In genomic region chr19:41551711-41552110, GRCh38 we compare ENCODE assay signal across 15 cellular contexts. TPM values are rescaled to one million over a fixed set of nuclear protein-coding genes. Genes with fewer than 3 reads are reported as not detected.
DNase-seq lines count a peak whose midpoint lies in the region; ATAC-seq and TF ChIP-seq lines count a peak whose summit lies in the region.
"Had no signal": no experiment of that assay in that cellular context is flagged by ENCODE, and none has a peak within 500 bp of the region (broad histone marks: within the 10 kb centered on the region; RNA-seq: fewer than 3 reads in every experiment).

No MANE protein-coding gene starts in this region.

- H3K27me3 Mint-ChIP-seq in stimulated activated naive CD8-positive, alpha-beta T cell treated with anti-CD3 and anti-CD28 coated beads, Interleukin-15, Interleukin-2, amounts not matched to agents 100 ng/mL and 50 ng/mL, for 24 hours, result no peaks in the 10 kb centered on the region
- H3K27me3 Mint-ChIP-seq in activated B cell treated with CpG ODN at 0.5 μM for 24 hours (no peaks in the 10 kb centered on the region), endodermal cell (ENCODE audit: insufficient read depth) (peaks cover 11% of the 10 kb centered on the region)

- intact Hi-C loops in activated B cell treated with CpG ODN at 0.5 μM for 24 hours (cut with micrococcal nuclease) (loop anchor here (1.0 kb wide), 1 partner anchor 9 kb away; no protein-coding TSS in a partner anchor), left lung (cut with DNase I) (no loop called here), vagina (cut with DNase I) (loop anchor here (10.0 kb wide), 1 partner anchor 97 kb away; no protein-coding TSS in a partner anchor), mucosa of descending colon (cut with DNase I, micrococcal nuclease) (no loop called here)

- POLR2A ChIA-PET in activated B cell treated with CpG ODN at 0.5 μM for 24 hours (lab: Charles Lee), result interaction anchor here (0.7 to 1.4 kb wide), 7 partner anchors 9 to 188 kb away, joined by 3 to 9 read pairs (median 3); partner anchors contain the start of genes B9D2 and CEACAM21

- H3K4me3 Mint-ChIP-seq in stimulated activated naive CD8-positive, alpha-beta T cell treated with anti-CD3 and anti-CD28 coated beads, Interleukin-15, Interleukin-2, amounts not matched to agents 100 ng/mL and 50 ng/mL, for 24 hours, result peak overlapping the region; percentile 99
- peak overlapping the region; percentile 97 for H3K4me3 Mint-ChIP-seq in activated B cell treated with CpG ODN at 0.5 μM for 24 hours
- no peak overlapping the region for H3K4me3 Mint-ChIP-seq in endodermal cell

- H3K27ac Mint-ChIP-seq in stimulated activated naive CD8-positive, alpha-beta T cell treated with anti-CD3 and anti-CD28 coated beads, Interleukin-15, Interleukin-2, amounts not matched to agents 100 ng/mL and 50 ng/mL, for 24 hours, result peak overlapping the region; percentile 96
- H3K27ac Mint-ChIP-seq in activated B cell treated with CpG ODN at 0.5 μM for 24 hours (peak overlapping the region; percentile 99), endodermal cell (no peak overlapping the region)

- H3K27me3 ChIP-seq in left lung (no peaks in the 10 kb centered on the region), vagina (no peaks in the 10 kb centered on the region), endodermal cell (ENCODE audit: control insufficient read depth, insufficient read depth, low read length, poor library complexity, severe bottlenecking) (no peaks in the 10 kb centered on the region)
- H3K27me3 ChIP-seq: ovary had no signal

- no peak for TF ChIP-seq CTCF in activated B cell treated with CpG ODN at 0.5 μM for 24 hours (IDR thresholded peaks at IDR 0.05)
- TF ChIP-seq CTCF in left lung (IDR thresholded peaks at IDR 0.05), result no peak
- TF ChIP-seq CTCF in vagina (IDR thresholded peaks at IDR 0.05), result no peak
- TF ChIP-seq CTCF in endodermal cell (conservative IDR thresholded peaks at IDR 0.05), result no peak
- TF ChIP-seq CTCF in mucosa of descending colon (IDR thresholded peaks at IDR 0.05), result no peak

- H3K9me3 ChIP-seq in left lung (peaks cover 0 to 10% of the 10 kb centered on the region in 2 donors), vagina (no peaks in the 10 kb centered on the region), endodermal cell (ENCODE audit: control insufficient read depth, low read length) (peaks cover 11% of the 10 kb centered on the region), mucosa of descending colon (peaks cover 5% of the 10 kb centered on the region)
- H3K9me3 ChIP-seq: BE2C, body of pancreas, MG63, ovary had no signal

- H3K36me3 Mint-ChIP-seq in stimulated activated naive CD8-positive, alpha-beta T cell treated with anti-CD3 and anti-CD28 coated beads, Interleukin-15, Interleukin-2, amounts not matched to agents 100 ng/mL and 50 ng/mL, for 24 hours (ENCODE audit: low read depth), result peaks cover 69% of the 10 kb centered on the region
- H3K36me3 Mint-ChIP-seq in activated B cell treated with CpG ODN at 0.5 μM for 24 hours (ENCODE audit: low read depth) (peaks cover 46% of the 10 kb centered on the region), endodermal cell (ENCODE audit: low read depth) (no peaks in the 10 kb centered on the region)

- H3K9ac ChIP-seq in endodermal cell (ENCODE audit: extremely low read depth, low read length, poor library complexity, severe bottlenecking), result no peak overlapping the region

- H3K4me1 ChIP-seq in left lung (peaks cover 0 to 76% of the 10 kb centered on the region in 2 donors), vagina (no peaks in the 10 kb centered on the region), endodermal cell (ENCODE audit: control insufficient read depth, insufficient read depth, low read length) (peaks cover 5% of the 10 kb centered on the region), mucosa of descending colon (ENCODE audit: low read depth) (no peaks in the 10 kb centered on the region)
- H3K4me1 ChIP-seq: BE2C, body of pancreas had no signal

- peaks cover 4% of the 10 kb centered on the region for H3K9me3 Mint-ChIP-seq in stimulated activated naive CD8-positive, alpha-beta T cell treated with anti-CD3 and anti-CD28 coated beads, Interleukin-15, Interleukin-2, amounts not matched to agents 100 ng/mL and 50 ng/mL, for 24 hours
- H3K9me3 Mint-ChIP-seq in activated B cell treated with CpG ODN at 0.5 μM for 24 hours (peaks cover 5% of the 10 kb centered on the region), endodermal cell (peaks cover 33% of the 10 kb centered on the region)

- CTCF ChIA-PET in activated B cell treated with CpG ODN at 0.5 μM for 24 hours (lab: Charles Lee), result interaction anchor here (4.1 to 4.5 kb wide), 2 partner anchors 12 to 103 kb away, joined by 25 to 57 read pairs; no protein-coding TSS in a partner anchor

- H3K36me3 ChIP-seq in left lung (no peaks in the 10 kb centered on the region), vagina (no peaks in the 10 kb centered on the region), endodermal cell (ENCODE audit: control insufficient read depth, insufficient read depth, low read length) (no peaks in the 10 kb centered on the region), mucosa of descending colon (ENCODE audit: low read depth) (no peaks in the 10 kb centered on the region)
- H3K36me3 ChIP-seq: BE2C, MG63, ovary had no signal

- 89 to 100% methylated on average over 6 of the region's 6 CpGs for WGBS in endodermal cell (ENCODE audit: insufficient coverage in 1 of 2, insufficient read length in 1 of 2), 2 experiments

- peak overlapping the region; percentile 16 to 49 for H3K27ac ChIP-seq in left lung
- H3K27ac ChIP-seq in vagina, result peak overlapping the region; percentile 27
- H3K27ac ChIP-seq in endodermal cell (ENCODE audit: low read depth, low read length), result no peak overlapping the region
- H3K27ac ChIP-seq: body of pancreas, ovary had no signal

- peak overlapping the region in 1 of 2 donors; percentile 16 for H3K4me3 ChIP-seq in left lung
- no peak overlapping the region for H3K4me3 ChIP-seq in vagina
- no peak overlapping the region for H3K4me3 ChIP-seq in endodermal cell (ENCODE audit: low read length)
- H3K4me3 ChIP-seq in mucosa of descending colon, result no peak overlapping the region
- H3K4me3 ChIP-seq: body of pancreas, MG63, ovary had no signal

- no peak for ATAC-seq in stimulated activated naive CD8-positive, alpha-beta T cell treated with anti-CD3 and anti-CD28 coated beads, Interleukin-15, Interleukin-2, amounts not matched to agents 100 U/mL and 50 U/mL, for 24 hours
- ATAC-seq in activated B cell treated with CpG ODN at 0.5 μM for 24 hours (ENCODE audit: low read depth) (no peak), left lung (no peak), mucosa of descending colon (no peak)
- ATAC-seq: body of pancreas, left ventricle myocardium superior had no signal

- no peak for DNase-seq in stimulated activated naive CD8-positive, alpha-beta T cell treated with anti-CD3 and anti-CD28 coated beads, Interleukin-15, Interleukin-2, amounts not matched to agents 100 U/mL and 50 U/mL, for 24 hours
- DNase-seq in activated B cell treated with CpG ODN at 0.5 μM for 24 hours, result no peak
- DNase-seq in left lung, result no peak
- no peak for DNase-seq in vagina (ENCODE audit: extremely low spot score in 2 of 2)
- no peak for DNase-seq in mesenteric fat pad (ENCODE audit: low spot score)
- no peak for DNase-seq in endodermal cell
- DNase-seq in mucosa of descending colon, result no peak
- DNase-seq: BE2C, body of pancreas, GF-D8, glutamatergic neuron, left ventricle myocardium superior, MG63, ovary had no signal

- no peak for TF ChIP-seq POLR2A in vagina (IDR thresholded peaks at IDR 0.05)

- peaks cover 80% of the 10 kb centered on the region for H3K4me1 Mint-ChIP-seq in stimulated activated naive CD8-positive, alpha-beta T cell treated with anti-CD3 and anti-CD28 coated beads, Interleukin-15, Interleukin-2, amounts not matched to agents 100 ng/mL and 50 ng/mL, for 24 hours (ENCODE audit: low read depth)
- H3K4me1 Mint-ChIP-seq in activated B cell treated with CpG ODN at 0.5 μM for 24 hours (peaks cover 92% of the 10 kb centered on the region), endodermal cell (peaks cover 15% of the 10 kb centered on the region)

RNA-seq across cellular contexts. Expression of gene CEACAM21, which starts 24.3 kb away (rescaled TPM):
- 11.7 and 12.0 TPM in 2 replicates for total RNA-seq in activated B cell treated with CpG ODN at 0.5 μM for 24 hours
- total RNA-seq in left lung, result 1 to 10 TPM; 4.8 to 6.3 TPM
- total RNA-seq in vagina, result not detected
- total RNA-seq in mesenteric fat pad, result 2.1 TPM
- under 1 TPM; 0.44 to 0.51 TPM for total RNA-seq in endodermal cell
- polyA plus RNA-seq in endodermal cell (2013, experiment 1 of 2), result 0.14 TPM
- polyA plus RNA-seq in endodermal cell (2013, experiment 2 of 2), result not detected
- total RNA-seq in mucosa of descending colon, result 1 to 10 TPM; 1.4 to 2.1 (median 1.9) TPM

Comparison
In these comparisons a context has a peak if more than half of its experiments do, and no peak if none do; other contexts are left out.
1. intact Hi-C loops: an anchor here in activated B cell treated with CpG ODN at 0.5 μM for 24 hours (1.0 kb wide) and vagina (10.0 kb wide); none called in left lung and mucosa of descending colon.